9 cellular contexts compared by ENCODE assay signal in the genomic region with DNA sequence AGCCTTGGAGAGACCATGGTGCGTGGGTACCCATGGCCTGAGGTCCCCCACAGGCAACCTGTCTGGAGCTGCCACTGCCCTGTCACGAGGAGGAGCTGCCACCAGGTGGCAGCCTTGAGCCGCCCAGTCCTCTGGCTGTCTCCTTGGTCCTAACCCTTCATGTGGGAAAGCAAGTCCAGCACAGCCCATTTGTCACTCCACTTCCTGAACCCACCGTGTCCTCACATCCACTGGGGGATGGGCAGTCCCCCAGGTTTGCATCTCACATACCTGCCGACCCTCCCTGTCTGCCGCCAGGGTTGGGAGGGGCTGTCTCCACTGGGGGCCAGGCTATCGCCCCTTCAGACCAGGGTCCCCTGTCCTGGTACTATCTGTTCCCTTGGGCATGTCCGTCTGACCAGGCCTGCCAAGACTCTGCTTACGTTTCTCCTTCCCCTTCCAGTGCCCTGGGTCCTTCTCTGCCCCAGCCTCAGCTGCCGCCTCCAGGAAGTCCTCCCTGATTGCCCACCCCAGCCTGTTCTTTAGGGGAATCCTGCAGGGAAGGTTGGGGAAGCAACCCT. TPM values are rescaled to one million over a fixed set of nuclear protein-coding genes. Genes with fewer than 3 reads are reported as not detected.
DNase-seq lines count a peak whose midpoint lies in the region; ATAC-seq and TF ChIP-seq lines count a peak whose summit lies in the region.
"Had no signal": no experiment of that assay in that cellular context is flagged by ENCODE, and none has a peak within 500 bp of the region (broad histone marks: within the 10 kb centered on the region; RNA-seq: fewer than 3 reads in every experiment).

No MANE protein-coding gene starts in this region.

- no peaks in the 10 kb centered on the region for H3K36me3 Mint-ChIP-seq in type B pancreatic cell

- CTCF ChIA-PET in RWPE1 (lab: Yijun Ruan, JAX), result interaction anchor here (0.5 to 1.7 kb wide), 15 partner anchors 11 to 1620 kb away, joined by 3 to 12 read pairs (median 3); no protein-coding TSS in a partner anchor

- peaks cover 24% of the 10 kb centered on the region for H3K27me3 ChIP-seq in neutrophil

- H3K4me3 Mint-ChIP-seq in type B pancreatic cell, result peak overlapping the region; percentile 82

- H3K27ac Mint-ChIP-seq in type B pancreatic cell, result peak overlapping the region; percentile 85

- POLR2A ChIA-PET in RWPE1 (lab: Yijun Ruan, JAX; ENCODE audit: low non-redundant PET), result no interaction called here

- H3K4me1 ChIP-seq in neutrophil (ENCODE audit: control insufficient read depth in 1 of 2, insufficient read depth in 1 of 2, low read depth in 1 of 2, low read length in 1 of 2), result peaks cover 15 to 21% of the 10 kb centered on the region in 2 experiments

- ATAC-seq in HG03354 (IDR thresholded peaks at IDR 0.05; ENCODE audit: poor library complexity, severe bottlenecking, unreplicated experiment), result no peak

- DNase-seq in DMS79 treated with DMSO at 0.1 percent for 48 hours (lab: John Stamatoyannopoulos, UW) (peak; percentile 48), LHCN-M2 (ENCODE audit: low read depth) (peak; percentile 72), RWPE1 (ENCODE audit: low spot score) (peak; percentile 71), fibroblast of the conjunctiva (ENCODE audit: low read depth) (peak; percentile 65), type B pancreatic cell (ENCODE audit: extremely low spot score, unreplicated experiment) (peak; percentile 91)
- peak; percentile 91 for DNase-seq in activated effector memory CD4-positive, alpha-beta T cell treated with anti-CD3 and anti-CD28 coated beads, Interleukin-2, amount 50 U/mL, for 16 hours

- no peaks in the 10 kb centered on the region for H3K9me3 Mint-ChIP-seq in type B pancreatic cell

- peak overlapping the region; percentile 100 for H3K27ac ChIP-seq in RWPE1
- H3K27ac ChIP-seq in neutrophil, result no peak overlapping the region

- H3K4me1 Mint-ChIP-seq in type B pancreatic cell (ENCODE audit: unreplicated experiment), result peaks cover 17% of the 10 kb centered on the region

- peak; percentile 93 for TF ChIP-seq CTCF in RWPE1 (conservative IDR thresholded peaks at IDR 0.05; ENCODE audit: low read depth)
- peak; percentile 88 for TF ChIP-seq CTCF in neutrophil (IDR thresholded peaks at IDR 0.05)
- peak; percentile 96 for TF ChIP-seq CTCF in type B pancreatic cell (conservative IDR thresholded peaks at IDR 0.05)

- H3K9me3 ChIP-seq in neutrophil, result no peaks in the 10 kb centered on the region

- peaks cover 6% of the 10 kb centered on the region for H3K27me3 Mint-ChIP-seq in type B pancreatic cell

- peaks cover 10% of the 10 kb centered on the region for H3K36me3 ChIP-seq in neutrophil

- H3K4me3 ChIP-seq in neutrophil (ENCODE audit: low read depth in 1 of 2, low read length in 1 of 2), result no peak overlapping the region

RNA-seq across cellular contexts. Expression of a gene that starts 4.5 kb away (rescaled TPM):
- total RNA-seq in LHCN-M2 (2014; rRNA removed), result 51.8 and 64.4 TPM in 2 replicates
- 71.4 TPM for polyA plus RNA-seq in LHCN-M2 (2012)
- total RNA-seq in type B pancreatic cell (ENCODE audit: low replicate concordance), result 30.6 and 36.4 TPM in 2 replicates

RNA-seq across cellular contexts. Expression of a gene that starts 5.8 kb away (rescaled TPM):
- total RNA-seq in LHCN-M2 (2014; rRNA removed) (0.13 TPM in 1 of 2 replicates, not detected in the other), type B pancreatic cell (ENCODE audit: low replicate concordance) (5.1 and 17.6 TPM in 2 replicates)
- 0.09 TPM for polyA plus RNA-seq in LHCN-M2 (2012)
- polyA plus RNA-seq: adipose tissue had no signal

RNA-seq across cellular contexts. Expression of a gene that starts 10.7 kb away (rescaled TPM):
- total RNA-seq in LHCN-M2 (2014; rRNA removed) (253 and 293 TPM in 2 replicates), type B pancreatic cell (ENCODE audit: low replicate concordance) (316 and 421 TPM in 2 replicates)
- 248 TPM for polyA plus RNA-seq in LHCN-M2 (2012)

RNA-seq across cellular contexts. Expression of a gene that starts 31.5 kb away (rescaled TPM):
- total RNA-seq in LHCN-M2 (2014; rRNA removed) (12.6 and 15.6 TPM in 2 replicates), type B pancreatic cell (ENCODE audit: low replicate concordance) (122 and 127 TPM in 2 replicates)
- 25.7 TPM for polyA plus RNA-seq in LHCN-M2 (2012)

RNA-seq across cellular contexts. Expression of a gene that starts 38.3 kb away (rescaled TPM):
- total RNA-seq in LHCN-M2 (2014; rRNA removed) (51.3 and 64.1 TPM in 2 replicates), type B pancreatic cell (ENCODE audit: low replicate concordance) (165 and 197 TPM in 2 replicates)
- 246 TPM for polyA plus RNA-seq in LHCN-M2 (2012)
